ENCODE assay signal across 8 cellular contexts in the genomic region with DNA sequence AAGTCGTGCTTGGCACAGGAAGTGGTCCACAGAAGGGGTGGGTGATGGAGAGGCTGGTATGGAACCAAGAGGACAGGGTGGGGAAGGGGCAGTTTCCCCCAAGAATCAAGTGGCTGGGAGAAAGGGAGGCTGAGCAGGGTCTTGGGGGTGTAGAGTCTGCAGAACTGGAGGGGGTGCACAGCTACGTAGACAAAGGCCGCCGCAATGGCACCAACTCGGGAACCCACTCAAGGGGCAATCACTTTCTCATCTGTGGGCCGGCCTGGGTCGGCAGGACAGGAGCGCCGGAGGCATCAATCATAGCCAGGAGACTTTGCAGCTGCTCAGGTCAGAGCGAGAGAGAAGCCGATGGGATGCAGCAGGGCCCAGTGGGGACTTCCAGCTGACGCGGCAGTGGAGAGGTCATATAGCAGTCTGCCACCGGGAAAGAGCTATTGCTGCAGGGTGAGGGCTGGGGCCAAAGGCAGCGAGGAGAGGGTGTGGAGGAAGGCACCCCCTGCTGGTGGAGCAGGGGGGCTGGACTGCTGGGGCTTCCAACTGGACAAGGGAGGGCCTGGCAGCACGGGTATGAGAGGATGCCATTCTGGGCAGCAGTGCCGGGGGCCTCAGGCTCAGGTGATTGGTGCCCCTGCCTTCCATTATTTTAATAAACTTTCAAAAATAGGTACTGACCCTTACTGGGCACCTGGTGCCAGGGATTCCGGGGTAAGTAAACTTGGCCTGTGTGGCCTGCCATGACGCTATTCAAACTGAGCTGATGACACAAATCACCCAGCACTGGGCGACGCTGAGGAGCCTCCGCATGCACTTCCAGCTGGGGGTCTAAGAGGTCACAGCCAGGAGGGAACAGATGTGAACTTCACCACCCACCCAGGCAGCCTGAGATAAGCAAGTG. TPM values are rescaled to one million over a fixed set of nuclear protein-coding genes. Genes with fewer than 3 reads are reported as not detected.
DNase-seq lines count a peak whose midpoint lies in the region; ATAC-seq, FAIRE-seq and TF ChIP-seq lines count a peak whose summit lies in the region.

No MANE protein-coding gene starts in this region.

- DNase-seq in CD4-positive, alpha-beta T cell = peak in 1 of 10 experiments; percentile 16
- DNase-seq in H54 (ENCODE audit: insufficient read length, low spot score) (peak; percentile 75), SK-N-DZ (ENCODE audit: low spot score) (peak; percentile 32), coronary artery (ENCODE audit: low spot score) (no peak), lung (ENCODE audit: low spot score) (peak; percentile 69), type B pancreatic cell (ENCODE audit: extremely low spot score, unreplicated experiment) (no peak), inferior parietal cortex (ENCODE audit: extremely low spot score) (no peak)

- no peak for ATAC-seq in CD4-positive, alpha-beta T cell (ENCODE audit: poor library complexity)
- ATAC-seq in lung (ENCODE audit: insufficient read depth, low FRiP score) = no peak
- no peak for ATAC-seq in GM18909 (IDR thresholded peaks at IDR 0.05; ENCODE audit: poor library complexity, unreplicated experiment)

- peak overlapping the region; percentile 81 for H3K27ac ChIP-seq in CD4-positive, alpha-beta T cell (ENCODE audit: low read depth, low read length)
- peak overlapping the region; percentile 86 to 93 for H3K27ac ChIP-seq in coronary artery
- peak overlapping the region; percentile 77 to 89 for H3K27ac ChIP-seq in lung (ENCODE audit: low read depth in 1 of 2, low read length in 1 of 2)

- 62 to 74% methylated on average over 22 of the region's 22 CpGs for WGBS in lung, 2 donors

- H3K4me3 ChIP-seq in coronary artery = peak overlapping the region; percentile 47
- H3K4me3 ChIP-seq in lung = no peak overlapping the region

- peaks cover 32% of the 10 kb centered on the region for H3K36me3 Mint-ChIP-seq in CD4-positive, alpha-beta T cell (ENCODE audit: low read depth)
- H3K36me3 Mint-ChIP-seq in type B pancreatic cell = peaks cover 15% of the 10 kb centered on the region

- H3K27me3 ChIP-seq in CD4-positive, alpha-beta T cell (ENCODE audit: control insufficient read depth, insufficient read depth, low read length) = no peaks in the 10 kb centered on the region
- no peaks in the 10 kb centered on the region for H3K27me3 ChIP-seq in lung (ENCODE audit: control insufficient read depth, insufficient read depth)

- no peaks in the 10 kb centered on the region for H3K9me3 Mint-ChIP-seq in CD4-positive, alpha-beta T cell
- H3K9me3 Mint-ChIP-seq in type B pancreatic cell = no peaks in the 10 kb centered on the region

- H3K4me3 Mint-ChIP-seq in CD4-positive, alpha-beta T cell = peak overlapping the region; percentile 76
- H3K4me3 Mint-ChIP-seq in type B pancreatic cell = peak overlapping the region; percentile 34

- intact Hi-C loops in CD4-positive, alpha-beta T cell (cut with DNase I, micrococcal nuclease) = loop anchor here (5.0 kb wide), 2 partner anchors 34 to 41 kb away; no protein-coding TSS in a partner anchor

- POLR2A ChIA-PET in CD4-positive, alpha-beta T cell (lab: Charles Lee) = interaction anchor here (0.8 to 3.1 kb wide), 6 partner anchors 8 to 215 kb away, joined by 3 to 22 read pairs (median 10); a partner anchor contains a TSS

- TF ChIP-seq CTCF in CD4-positive, alpha-beta T cell (IDR thresholded peaks at IDR 0.05) = no peak
- TF ChIP-seq CTCF in coronary artery (IDR thresholded peaks at IDR 0.05) = peak; percentile 65
- peak; percentile 17 for TF ChIP-seq CTCF in lung (IDR thresholded peaks at IDR 0.05; ENCODE audit: control extremely low read depth, extremely low read depth)
- peak; percentile 71 for TF ChIP-seq CTCF in type B pancreatic cell (conservative IDR thresholded peaks at IDR 0.05)

- no peak for FAIRE-seq in H54 (lab: Jason Lieb, UNC)

- H3K9me3 ChIP-seq in CD4-positive, alpha-beta T cell (ENCODE audit: control insufficient read depth, low read length) = no peaks in the 10 kb centered on the region
- no peaks in the 10 kb centered on the region for H3K9me3 ChIP-seq in lung (ENCODE audit: control insufficient read depth in 2 of 2, insufficient read depth in 1 of 2, low read length in 1 of 2)

- H3K36me3 ChIP-seq in lung (ENCODE audit: control insufficient read depth in 2 of 2, insufficient read depth in 2 of 2, low read length in 2 of 2) = peaks cover 0 to 5% of the 10 kb centered on the region in 2 donors

- no peaks in the 10 kb centered on the region for H3K27me3 Mint-ChIP-seq in CD4-positive, alpha-beta T cell
- no peaks in the 10 kb centered on the region for H3K27me3 Mint-ChIP-seq in type B pancreatic cell

- TF ChIP-seq POLR2A in H54 (IDR thresholded peaks at IDR 0.05; ENCODE audit: low read depth, low read length) = no peak

- peaks cover 3 to 36% of the 10 kb centered on the region in 2 donors for H3K4me1 ChIP-seq in lung (ENCODE audit: control insufficient read depth in 2 of 2, insufficient read depth in 2 of 2, low read length in 2 of 2)

- H3K4me1 Mint-ChIP-seq in CD4-positive, alpha-beta T cell (ENCODE audit: low read depth) = peaks cover 75% of the 10 kb centered on the region
- H3K4me1 Mint-ChIP-seq in type B pancreatic cell (ENCODE audit: unreplicated experiment) = peaks cover 23% of the 10 kb centered on the region

- CTCF ChIA-PET in CD4-positive, alpha-beta T cell (lab: Charles Lee) = interaction anchor here (0.5 to 1.4 kb wide), 3 partner anchors 32 to 1263 kb away, joined by 3 to 5 read pairs (median 4); a partner anchor contains a TSS

- peak overlapping the region; percentile 98 for H3K27ac Mint-ChIP-seq in CD4-positive, alpha-beta T cell
- peak overlapping the region; percentile 64 for H3K27ac Mint-ChIP-seq in type B pancreatic cell

RNA-seq across cellular contexts. Expression of a gene that starts 52.5 kb away (rescaled TPM):
- total RNA-seq in CD4-positive, alpha-beta T cell = 10 to 100 TPM; 15.4 to 16.4 TPM
- 19.4 and 42.1 TPM in 2 replicates for polyA plus RNA-seq in SK-N-DZ (2014; cell fraction: cytosol; rRNA removed)
- 45.1 and 55.5 TPM in 2 replicates for polyA plus RNA-seq in SK-N-DZ (2014; cell fraction: nucleus; rRNA removed)
- 10 to 100 TPM; 72.5 to 91.3 TPM for total RNA-seq in lung
- polyA plus RNA-seq in lung = 10 to 100 TPM; 40.6 to 74.0 TPM
- 92.2 and 118 TPM in 2 replicates for total RNA-seq in type B pancreatic cell (ENCODE audit: low replicate concordance)

Comparison
In these comparisons a context has a peak if more than half of its experiments do, and no peak if none do; other contexts are left out.
1. DNase-seq: peak in H54 (single experiment), SK-N-DZ (single experiment) and lung (single experiment); none in coronary artery (single experiment), type B pancreatic cell (single experiment) and inferior parietal cortex (single experiment).
2. Peak in every context shown above with its lines, with median percentiles within 50 percentile points of each other: H3K27ac ChIP-seq.